ENCODE assay signal across 5 cellular contexts in the genomic region with DNA sequence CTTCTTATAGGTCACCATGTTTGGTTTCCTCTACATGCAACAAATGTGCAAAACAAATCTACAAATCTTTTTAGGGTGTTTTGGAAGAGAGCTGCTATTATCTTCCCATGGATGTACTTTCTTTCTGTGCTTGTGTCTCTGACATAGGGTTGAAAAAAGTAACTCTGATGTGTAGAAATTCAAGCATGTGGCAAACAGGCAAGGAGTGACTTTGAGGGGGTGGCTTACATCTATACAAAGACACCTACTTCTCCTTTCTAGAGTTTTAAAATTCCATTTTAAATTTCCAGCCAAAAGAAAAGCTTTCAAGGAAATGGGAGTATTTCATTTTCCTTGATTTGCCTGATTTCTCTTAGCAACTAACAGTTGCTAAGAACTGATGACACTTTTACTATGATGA.
"Had no signal": no experiment of that assay in that cellular context is flagged by ENCODE, and none has a peak within 500 bp of the region (broad histone marks: within the 10 kb centered on the region; RNA-seq: fewer than 3 reads in every experiment).

No MANE protein-coding gene starts in this region.

- DNase-seq: IMR-90, KBM-7, KG1 had no signal

- H3K27ac ChIP-seq: HL-60 had no signal

- H3K4me3 ChIP-seq: K562 had no signal
